ENCODE assay signal across 21 cellular contexts in the genomic region with DNA sequence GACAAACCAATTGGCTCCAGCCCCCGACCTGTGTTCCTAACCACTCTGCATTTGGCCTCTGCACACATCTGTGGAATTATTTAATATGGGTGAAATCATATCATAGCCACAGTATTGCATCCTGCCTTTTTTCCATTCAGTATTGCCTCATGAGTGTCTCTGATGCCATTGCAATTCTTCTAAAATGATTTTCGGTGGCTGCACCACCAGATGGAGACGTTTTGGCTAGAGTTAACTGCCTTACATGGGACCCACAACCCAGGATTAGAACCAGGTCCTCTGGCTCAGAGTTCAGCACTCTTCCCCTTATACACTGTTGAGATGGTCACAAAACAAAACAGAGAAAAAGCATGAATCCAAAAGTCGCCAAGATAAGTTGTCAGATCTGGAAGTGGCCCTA.
A peak's percentile ranks its signal among the peaks of the same experiment; 100 is the strongest.
DNase-seq lines count a peak whose midpoint lies in the region; ATAC-seq, FAIRE-seq and TF ChIP-seq lines count a peak whose summit lies in the region.
"Had no signal": no experiment of that assay in that cellular context is flagged by ENCODE, and none has a peak within 500 bp of the region (broad histone marks: within the 10 kb centered on the region; RNA-seq: fewer than 3 reads in every experiment).

No MANE protein-coding gene starts in this region.

- no peak for FAIRE-seq in A549 (lab: Jason Lieb, UNC)
- FAIRE-seq: GM12878, HepG2 had no signal

- H3K36me3 ChIP-seq in Loucy (ENCODE audit: insufficient read depth, low read length): no peaks in the 10 kb centered on the region

- in situ Hi-C loops in SK-MEL-5 (cut with HindIII; ENCODE audit: low pct_unique_long_range_greater_than_20kb, low sequenced_read_pairs): no loop called here

- CTCF ChIA-PET in A549 (lab: Yijun Ruan, JAX): interaction anchor here (0.9 to 1.2 kb wide), 3 partner anchors 11 to 517 kb away, joined by 3 to 4 read pairs (median 3); no protein-coding TSS in a partner anchor

- H4K20me1 ChIP-seq in Loucy (ENCODE audit: insufficient read depth, low read length, poor library complexity, severe bottlenecking): no peaks in the 10 kb centered on the region

- 2% methylated on average over 4 of the region's 4 CpGs for WGBS in A549 (ENCODE audit: missing lambda C conversion rate)

- no peaks in the 10 kb centered on the region for H3K9me2 ChIP-seq in Loucy (replicated peaks; ENCODE audit: low read depth, low read length)

- no peaks in the 10 kb centered on the region for H3K27me3 ChIP-seq in Loucy (ENCODE audit: insufficient read depth, low read length, poor library complexity, severe bottlenecking)

- no peak for TF ChIP-seq POLR2A in A549 (IDR thresholded peaks at IDR 0.05; ENCODE audit: low read length)

- intact Hi-C loops in left cardiac atrium (cut with DNase I): no loop called here

- DNase-seq in A549 (ENCODE audit: low read depth in 1 of 2, low spot score in 1 of 2): no peak
- DNase-seq in ELR (ENCODE audit: low read depth): peak; percentile 12
- DNase-seq in SK-MEL-5 (ENCODE audit: low read depth, low spot score): peak; percentile 6
- DNase-seq in NCI-H2196 (lab: John Stamatoyannopoulos, UW; ENCODE audit: unreplicated experiment): no peak
- DNase-seq in left cardiac atrium: no peak
- DNase-seq: 8988T; CD4-positive, alpha-beta T cell; COR-L47; DMS79 treated with DMSO at 0.1 percent for 48 hours; KBM-7; MV-4-11; NCI-H1694 treated with DMSO at 0.1 percent for 48 hours; NCI-H446 treated with DMSO at 0.1 percent for 48 hours; NCI-H526 treated with DMSO at 0.1 percent for 48 hours; PC-9; T-cell had no signal

- no peak for TF ChIP-seq EP300 in A549 (IDR thresholded peaks at IDR 0.05)

- no peak for TF ChIP-seq RAD21 in A549 (conservative IDR thresholded peaks at IDR 0.05 in 1 of 2, IDR thresholded peaks at IDR 0.05 in 1 of 2)

- H3K9me3 ChIP-seq in A549 (no peaks in the 10 kb centered on the region), Loucy (ENCODE audit: insufficient read depth, low read depth, low read length) (no peaks in the 10 kb centered on the region)

- ATAC-seq in A549 (peak in 1 of 2 experiments; percentile 65; a peak in 1 of 6 replicates), HG03095 (IDR thresholded peaks at IDR 0.05; ENCODE audit: unreplicated experiment) (no peak), left cardiac atrium (no peak), HG02798 (IDR thresholded peaks at IDR 0.05; ENCODE audit: poor library complexity, unreplicated experiment) (no peak)
- ATAC-seq: GM12878, HepG2, T-cell had no signal

- H2AFZ ChIP-seq in Loucy (ENCODE audit: low read length): no peak overlapping the region
- H2AFZ ChIP-seq: PC-9 had no signal

- no peak overlapping the region for H3K27ac ChIP-seq in A549
- H3K27ac ChIP-seq: PC-9 had no signal

- no peaks in the 10 kb centered on the region for H3F3A ChIP-seq in Loucy (ENCODE audit: low read depth)

- no peak overlapping the region for H3K4me3 ChIP-seq in A549
- no peak overlapping the region for H3K4me3 ChIP-seq in Loucy (ENCODE audit: low read length, poor library complexity, severe bottlenecking)
- H3K4me3 ChIP-seq: GM12878, PC-9 had no signal

- TF ChIP-seq CTCF in A549 (IDR thresholded peaks at IDR 0.05) (no peak), Loucy (conservative IDR thresholded peaks at IDR 0.05; ENCODE audit: low read length) (peak; percentile 29; the same call in 1 of the 2 replicates)

- H3K4me1 ChIP-seq in A549 (no peaks in the 10 kb centered on the region), Loucy (ENCODE audit: insufficient read depth, low read length, poor library complexity, severe bottlenecking) (no peaks in the 10 kb centered on the region)

- no peak overlapping the region for H3K9ac ChIP-seq in Loucy (ENCODE audit: low read depth, low read length, poor library complexity, severe bottlenecking)

- no peaks in the 10 kb centered on the region for H3K79me2 ChIP-seq in Loucy (ENCODE audit: insufficient read depth, low read length)

- no peak overlapping the region for H3K4me2 ChIP-seq in A549
- H3K4me2 ChIP-seq in Loucy (ENCODE audit: low read depth, low read length, poor library complexity, severe bottlenecking): no peak overlapping the region
- H3K4me2 ChIP-seq: PC-9 had no signal

- POLR2A ChIA-PET in A549 (lab: Yijun Ruan, JAX): no interaction called here

TF ChIP-seq in A549, 52 proteins besides CTCF, POLR2A, EP300 and RAD21:
- TF ChIP-seq ZC3H11A (IDR thresholded peaks at IDR 0.05): no peak
- TF ChIP-seq ZNF302 (CRISPR knock-in tag; IDR thresholded peaks at IDR 0.05): no peak
- no peak for TF ChIP-seq HEYL (CRISPR knock-in tag; IDR thresholded peaks at IDR 0.05)
- TF ChIP-seq SMC3 (IDR thresholded peaks at IDR 0.05): 0 out of 3 replicates have a peak, but pooled peaks have one; percentile 6

Comparison
In these comparisons a context has a peak if more than half of its experiments do, and no peak if none do; other contexts are left out.
1. DNase-seq: peak in ELR (single experiment) and SK-MEL-5 (single experiment); none in A549 (0 of 2), NCI-H2196 (single experiment) and left cardiac atrium (single experiment).